Comparison of ENCODE assay signal across 11 cellular contexts in genomic region chr1:117753652-117754051, GRCh38.
DNase-seq lines count a peak whose midpoint lies in the region; ATAC-seq and TF ChIP-seq lines count a peak whose summit lies in the region.
"Had no signal": no experiment of that assay in that cellular context is flagged by ENCODE, and none has a peak within 500 bp of the region (broad histone marks: within the 10 kb centered on the region; RNA-seq: fewer than 3 reads in every experiment).

No MANE protein-coding gene starts in this region.

- peak overlapping the region in 1 of 5 donors; percentile 48 for H3K9ac ChIP-seq in subcutaneous abdominal adipose tissue (ENCODE audit: low read length in 5 of 5)

- POLR2A ChIA-PET in activated CD8-positive, alpha-beta T cell treated with anti-CD3 and anti-CD28 coated beads for 36 hours (lab: Charles Lee), result interaction anchor here (0.6 to 0.7 kb wide), 2 partner anchors 190 to 221 kb away, joined by 3 read pairs; no protein-coding TSS in a partner anchor
- POLR2A ChIA-PET in activated CD8-positive, alpha-beta T cell treated with anti-CD3 and anti-CD28 coated beads, Interleukin-2, amount 10 ng/mL, durations not matched to agents 7 days and 5 days (lab: Charles Lee), result interaction anchor here (0.9 to 1.3 kb wide), 2 partner anchors 95 to 219 kb away, joined by 3 to 4 read pairs; no protein-coding TSS in a partner anchor

- DNase-seq in activated CD8-positive, alpha-beta T cell treated with anti-CD3 and anti-CD28 coated beads for 36 hours, result no peak
- no peak for DNase-seq in activated CD8-positive, alpha-beta T cell treated with anti-CD3 and anti-CD28 coated beads, Interleukin-2, amount 10 ng/mL, durations not matched to agents 7 days and 5 days
- DNase-seq in RWPE2 (ENCODE audit: low spot score) (no peak), fibroblast of villous mesenchyme (ENCODE audit: low read depth) (peak; percentile 70), type B pancreatic cell (ENCODE audit: extremely low spot score, unreplicated experiment) (no peak)
- no peak for DNase-seq in stimulated activated naive CD4-positive, alpha-beta T cell (lab: John Stamatoyannopoulos, UW)
- no peak for DNase-seq in stimulated activated CD4-positive, alpha-beta T cell treated with anti-CD3 and anti-CD28 coated beads, Interleukin-2, amount 100 ng/mL, for 48 hours
- DNase-seq: NCI-H1417 treated with DMSO at 0.1 percent for 48 hours had no signal

- no peaks in the 10 kb centered on the region for H3K36me3 ChIP-seq in RWPE2 (ENCODE audit: low read depth)
- no peaks in the 10 kb centered on the region for H3K36me3 ChIP-seq in subcutaneous abdominal adipose tissue (ENCODE audit: control insufficient read depth in 5 of 5, insufficient read depth in 5 of 5, low read length in 5 of 5)
- H3K36me3 ChIP-seq: SJCRH30, upper lobe of left lung had no signal

- ATAC-seq in activated CD8-positive, alpha-beta T cell treated with anti-CD3 and anti-CD28 coated beads for 36 hours, result peak; percentile 41
- ATAC-seq in activated CD8-positive, alpha-beta T cell treated with anti-CD3 and anti-CD28 coated beads, Interleukin-2, amount 10 ng/mL, durations not matched to agents 7 days and 5 days, result no peak
- ATAC-seq in RWPE2 (ENCODE audit: low read depth), result peak; percentile 74

- peaks cover 29% of the 10 kb centered on the region for H3K27me3 Mint-ChIP-seq in activated CD8-positive, alpha-beta T cell treated with anti-CD3 and anti-CD28 coated beads for 36 hours
- H3K27me3 Mint-ChIP-seq in activated CD8-positive, alpha-beta T cell treated with anti-CD3 and anti-CD28 coated beads, Interleukin-2, amount 10 ng/mL, durations not matched to agents 7 days and 5 days (ENCODE audit: low read depth), result peaks cover 37% of the 10 kb centered on the region
- H3K27me3 Mint-ChIP-seq in type B pancreatic cell, result peaks cover 22% of the 10 kb centered on the region

- peaks cover under 1% of the 10 kb centered on the region for H3K9me3 Mint-ChIP-seq in activated CD8-positive, alpha-beta T cell treated with anti-CD3 and anti-CD28 coated beads for 36 hours
- no peaks in the 10 kb centered on the region for H3K9me3 Mint-ChIP-seq in activated CD8-positive, alpha-beta T cell treated with anti-CD3 and anti-CD28 coated beads, Interleukin-2, amount 10 ng/mL, durations not matched to agents 7 days and 5 days (ENCODE audit: insufficient read depth)
- H3K9me3 Mint-ChIP-seq in type B pancreatic cell, result no peaks in the 10 kb centered on the region

- H3K27ac ChIP-seq in RWPE2 (ENCODE audit: poor library complexity, severe bottlenecking), result no peak overlapping the region
- H3K27ac ChIP-seq in subcutaneous abdominal adipose tissue (ENCODE audit: low read depth, low read length), result no peak overlapping the region
- H3K27ac ChIP-seq: SJCRH30, upper lobe of left lung had no signal

- no peak overlapping the region for H3K27ac Mint-ChIP-seq in activated CD8-positive, alpha-beta T cell treated with anti-CD3 and anti-CD28 coated beads for 36 hours
- H3K27ac Mint-ChIP-seq in activated CD8-positive, alpha-beta T cell treated with anti-CD3 and anti-CD28 coated beads, Interleukin-2, amount 10 ng/mL, durations not matched to agents 7 days and 5 days, result no peak overlapping the region
- H3K27ac Mint-ChIP-seq in type B pancreatic cell, result no peak overlapping the region

- no peaks in the 10 kb centered on the region for H3K36me3 Mint-ChIP-seq in activated CD8-positive, alpha-beta T cell treated with anti-CD3 and anti-CD28 coated beads for 36 hours (ENCODE audit: low read depth)
- H3K36me3 Mint-ChIP-seq in activated CD8-positive, alpha-beta T cell treated with anti-CD3 and anti-CD28 coated beads, Interleukin-2, amount 10 ng/mL, durations not matched to agents 7 days and 5 days (ENCODE audit: low read depth), result no peaks in the 10 kb centered on the region
- H3K36me3 Mint-ChIP-seq in type B pancreatic cell, result no peaks in the 10 kb centered on the region

- intact Hi-C loops in activated CD8-positive, alpha-beta T cell treated with anti-CD3 and anti-CD28 coated beads for 36 hours (cut with micrococcal nuclease), result no loop called here

- H3K27me3 ChIP-seq in RWPE2 (ENCODE audit: insufficient read depth, poor library complexity, severe bottlenecking) (no peaks in the 10 kb centered on the region), subcutaneous abdominal adipose tissue (ENCODE audit: control insufficient read depth in 5 of 5, insufficient read depth in 4 of 5, low read length in 5 of 5) (peaks cover 0 to 4% (median 0%) of the 10 kb centered on the region in 5 donors)
- H3K27me3 ChIP-seq: SJCRH30, upper lobe of left lung had no signal

- H3K4me3 Mint-ChIP-seq in activated CD8-positive, alpha-beta T cell treated with anti-CD3 and anti-CD28 coated beads for 36 hours, result no peak overlapping the region
- H3K4me3 Mint-ChIP-seq in activated CD8-positive, alpha-beta T cell treated with anti-CD3 and anti-CD28 coated beads, Interleukin-2, amount 10 ng/mL, durations not matched to agents 7 days and 5 days, result no peak overlapping the region
- H3K4me3 Mint-ChIP-seq in type B pancreatic cell, result no peak overlapping the region

- H3K4me1 Mint-ChIP-seq in activated CD8-positive, alpha-beta T cell treated with anti-CD3 and anti-CD28 coated beads for 36 hours (ENCODE audit: low read depth), result peaks cover 5% of the 10 kb centered on the region
- peaks cover 14% of the 10 kb centered on the region for H3K4me1 Mint-ChIP-seq in activated CD8-positive, alpha-beta T cell treated with anti-CD3 and anti-CD28 coated beads, Interleukin-2, amount 10 ng/mL, durations not matched to agents 7 days and 5 days (ENCODE audit: low read depth)
- peaks cover 4% of the 10 kb centered on the region for H3K4me1 Mint-ChIP-seq in type B pancreatic cell (ENCODE audit: unreplicated experiment)

- H3K4me3 ChIP-seq in RWPE2 (ENCODE audit: severe bottlenecking) (no peak overlapping the region), fibroblast of villous mesenchyme (ENCODE audit: low read depth, low read length) (no peak overlapping the region), subcutaneous abdominal adipose tissue (ENCODE audit: low read depth in 1 of 5, low read length in 5 of 5) (peak overlapping the region in 4 of 5 donors; percentile 18 to 39 (median 26))
- H3K4me3 ChIP-seq: SJCRH30, upper lobe of left lung had no signal

- no peak for TF ChIP-seq CTCF in activated CD8-positive, alpha-beta T cell treated with anti-CD3 and anti-CD28 coated beads for 36 hours (IDR thresholded peaks at IDR 0.05)
- TF ChIP-seq CTCF in RWPE2 (IDR thresholded peaks at IDR 0.05; ENCODE audit: poor library complexity, severe bottlenecking) (no peak), fibroblast of villous mesenchyme (IDR thresholded peaks at IDR 0.05; ENCODE audit: insufficient read depth, low read depth, low read length) (no peak), type B pancreatic cell (conservative IDR thresholded peaks at IDR 0.05) (no peak)

- peaks cover 10% of the 10 kb centered on the region for H3K4me1 ChIP-seq in RWPE2 (ENCODE audit: insufficient read depth, poor library complexity, severe bottlenecking)
- peaks cover 0 to 11% (median 6%) of the 10 kb centered on the region in 5 donors for H3K4me1 ChIP-seq in subcutaneous abdominal adipose tissue (ENCODE audit: control insufficient read depth in 5 of 5, insufficient read depth in 5 of 5, low read length in 5 of 5)

- CTCF ChIA-PET in activated CD8-positive, alpha-beta T cell treated with anti-CD3 and anti-CD28 coated beads for 36 hours (lab: Charles Lee), result interaction anchor here (0.7 to 10.1 kb wide), 64 partner anchors 8 to 749 kb away, joined by 3 to 348 read pairs (median 5); no protein-coding TSS in a partner anchor
- CTCF ChIA-PET in activated CD8-positive, alpha-beta T cell treated with anti-CD3 and anti-CD28 coated beads, Interleukin-2, amount 10 ng/mL, durations not matched to agents 7 days and 5 days (lab: Charles Lee), result interaction anchor here (0.7 to 10.3 kb wide), 67 partner anchors 8 to 694 kb away, joined by 3 to 320 read pairs (median 4); partner anchors contain the start of genes GDAP2, TTF2 and WDR3

- H3K9me3 ChIP-seq in RWPE2 (ENCODE audit: severe bottlenecking) (no peaks in the 10 kb centered on the region), subcutaneous abdominal adipose tissue (ENCODE audit: control insufficient read depth in 5 of 5, low read length in 5 of 5) (no peaks in the 10 kb centered on the region)
- H3K9me3 ChIP-seq: SJCRH30, upper lobe of left lung had no signal

Comparison
In these comparisons a context has a peak if more than half of its experiments do, and no peak if none do; other contexts are left out.
1. H3K4me3 ChIP-seq: peak in subcutaneous abdominal adipose tissue (4 of 5); none in RWPE2 (single experiment) and fibroblast of villous mesenchyme (single experiment).